Comparison of ENCODE assay signal across 8 cellular contexts in genomic region chr15:68053701-68053996, GRCh38. TPM values are rescaled to one million over a fixed set of nuclear protein-coding genes. Genes with fewer than 3 reads are reported as not detected.
DNase-seq lines count a peak whose midpoint lies in the region; ATAC-seq and TF ChIP-seq lines count a peak whose summit lies in the region.

No MANE protein-coding gene starts in this region.

- CTCF ChIA-PET in BJ (lab: Yijun Ruan, JAX): interaction anchor here (0.9 to 1.4 kb wide), 3 partner anchors 11 to 190 kb away, joined by 3 to 8 read pairs (median 5); no protein-coding TSS in a partner anchor

- H3K4me3 ChIP-seq in BJ (ENCODE audit: low read depth, low read length) (peak overlapping the region; percentile 72), coronary artery (peak overlapping the region; percentile 93), lower leg skin (ENCODE audit: low read depth, poor library complexity, severe bottlenecking) (no peak overlapping the region)

- H3K27me3 ChIP-seq in BJ (ENCODE audit: control insufficient read depth, insufficient read depth, low read length): no peaks in the 10 kb centered on the region

- peaks cover 2% of the 10 kb centered on the region for H3K27me3 Mint-ChIP-seq in IgD-negative memory B cell
- no peaks in the 10 kb centered on the region for H3K27me3 Mint-ChIP-seq in nephron (ENCODE audit: low read depth)

- H3K4me3 Mint-ChIP-seq in IgD-negative memory B cell (peak overlapping the region; percentile 88 to 96 (median 90)), nephron (peak overlapping the region; percentile 89 to 98 (median 94))

- no peak for ATAC-seq in HG03439 (IDR thresholded peaks at IDR 0.05; ENCODE audit: unreplicated experiment)

- H3K4me1 Mint-ChIP-seq in IgD-negative memory B cell: peaks cover 23 to 26% (median 25%) of the 10 kb centered on the region in 3 donors
- H3K4me1 Mint-ChIP-seq in nephron: peaks cover 31% of the 10 kb centered on the region

- TF ChIP-seq CTCF in BJ (IDR thresholded peaks at IDR 0.05; ENCODE audit: insufficient read depth, low read depth, low read length) (no peak), coronary artery (IDR thresholded peaks at IDR 0.05) (no peak), nephron (IDR thresholded peaks at IDR 0.05; ENCODE audit: unreplicated experiment in 3 of 3) (no peak), lower leg skin (IDR thresholded peaks at IDR 0.05) (no peak)

- 6 to 10% methylated on average over 7 of the region's 7 CpGs for WGBS in lower leg skin, 2 donors

- no peaks in the 10 kb centered on the region for H3K36me3 ChIP-seq in BJ (ENCODE audit: control insufficient read depth, insufficient read depth, low read length)

- peak overlapping the region in 2 of 3 donors; percentile 82 to 90 for H3K27ac Mint-ChIP-seq in IgD-negative memory B cell
- H3K27ac Mint-ChIP-seq in nephron: peak overlapping the region; percentile 82 to 92 (median 92)

- H3K9me3 Mint-ChIP-seq in IgD-negative memory B cell: no peaks in the 10 kb centered on the region
- H3K9me3 Mint-ChIP-seq in nephron: no peaks in the 10 kb centered on the region

- H3K27ac ChIP-seq in coronary artery: peak overlapping the region in 1 of 2 donors; percentile 94

- peaks cover 1% of the 10 kb centered on the region for H3K36me3 Mint-ChIP-seq in IgD-negative memory B cell
- H3K36me3 Mint-ChIP-seq in nephron (ENCODE audit: low read depth): peaks cover 1% of the 10 kb centered on the region

- POLR2A ChIA-PET in BJ (lab: Charles Lee): no interaction called here

- TF ChIP-seq POLR2A in lower leg skin (IDR thresholded peaks at IDR 0.05): no peak

- intact Hi-C loops in lower leg skin (cut with DNase I; ENCODE audit: low total_unique reads): no loop called here

- DNase-seq in BJ (ENCODE audit: low read depth): no peak
- DNase-seq in coronary artery (ENCODE audit: low spot score): no peak
- no peak for DNase-seq in NCI-H2029 treated with DMSO at 0.1 percent for 48 hours (lab: John Stamatoyannopoulos, UW)
- no peak for DNase-seq in lower leg skin (ENCODE audit: low spot score in 2 of 2)
- no peak for DNase-seq in GOT3 (lab: John Stamatoyannopoulos, UW)

RNA-seq across cellular contexts. Expression of gene PIAS1, which starts 0.5 kb away (rescaled TPM):
- polyA plus RNA-seq in BJ (2011; rRNA removed) (37.4 and 42.3 TPM in 2 replicates), IgD-negative memory B cell (128 TPM)
- polyA minus RNA-seq in BJ (2011; rRNA and poly(A)+ RNA removed): 51.2 and 60.8 TPM in 2 replicates
- total RNA-seq in lower leg skin: 10 to 100 TPM; 32.6 to 59.5 (median 55.9) TPM
